ENCODE assay signal across 8 cellular contexts in the genomic region with DNA sequence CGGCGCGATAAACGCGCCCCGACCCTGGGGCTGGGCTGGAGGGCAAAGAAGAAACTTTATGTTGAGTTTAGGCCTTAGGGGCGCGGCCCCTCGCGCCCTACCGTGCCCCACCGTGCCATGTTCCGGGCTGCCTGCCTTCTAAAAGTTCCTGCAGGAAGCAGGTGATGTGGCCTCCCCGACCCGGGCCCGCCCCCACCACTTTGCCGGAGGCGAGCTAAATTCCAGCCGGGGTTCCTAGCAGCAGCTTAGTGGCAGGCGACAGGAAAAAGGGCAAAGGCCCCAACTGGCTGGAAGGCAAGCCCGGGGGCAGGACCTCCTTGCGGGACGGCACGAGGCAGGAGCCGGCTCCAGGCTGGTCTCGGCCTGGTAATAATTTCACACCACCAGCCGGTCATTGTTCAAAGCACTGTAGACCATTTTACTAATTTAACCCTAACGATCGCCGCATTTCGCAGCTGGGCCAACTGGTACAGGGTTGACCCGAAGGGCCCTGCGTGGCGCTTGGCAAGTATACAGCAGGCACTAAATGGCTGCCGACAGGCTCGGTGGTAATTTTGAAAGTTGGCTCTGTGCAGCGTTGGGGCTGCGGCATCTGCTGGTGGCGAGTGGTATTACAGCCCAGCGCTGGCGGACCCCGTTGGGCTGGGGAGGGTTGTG. TPM values are rescaled to one million over a fixed set of nuclear protein-coding genes. Genes with fewer than 3 reads are reported as not detected.
DNase-seq lines count a peak whose midpoint lies in the region; ATAC-seq and TF ChIP-seq lines count a peak whose summit lies in the region.

No MANE protein-coding gene starts in this region.

- TF ChIP-seq RAD21 in Ishikawa (IDR thresholded peaks at IDR 0.05; ENCODE audit: low read depth), result peak; percentile 82

- WGBS in psoas muscle, 3 donors, result 2% methylated on average over 42 of the region's 42 CpGs

- no peak for TF ChIP-seq POLR2A in vagina (IDR thresholded peaks at IDR 0.05)

- H3K9me3 ChIP-seq in adipocyte (ENCODE audit: control insufficient read depth, low read length), result no peaks in the 10 kb centered on the region
- no peaks in the 10 kb centered on the region for H3K9me3 ChIP-seq in right atrium auricular region
- H3K9me3 ChIP-seq in psoas muscle, result no peaks in the 10 kb centered on the region
- H3K9me3 ChIP-seq in vagina, result no peaks in the 10 kb centered on the region

- TF ChIP-seq EP300 in Ishikawa (IDR thresholded peaks at IDR 0.05; ENCODE audit: borderline replicate concordance), result no peak

- H3K27me3 ChIP-seq in adipocyte (replicated peaks; ENCODE audit: control insufficient read depth, insufficient read depth, low read length), result peaks cover 23% of the 10 kb centered on the region
- H3K27me3 ChIP-seq in right atrium auricular region, result no peaks in the 10 kb centered on the region
- H3K27me3 ChIP-seq in psoas muscle (ENCODE audit: insufficient read depth in 3 of 3, low read length in 2 of 3), result peaks cover 0 to 19% (median 10%) of the 10 kb centered on the region in 3 donors
- no peaks in the 10 kb centered on the region for H3K27me3 ChIP-seq in vagina

- no peaks in the 10 kb centered on the region for H3K36me3 ChIP-seq in adipocyte (ENCODE audit: control insufficient read depth, insufficient read depth, low read length, severe bottlenecking)
- no peaks in the 10 kb centered on the region for H3K36me3 ChIP-seq in right atrium auricular region
- H3K36me3 ChIP-seq in psoas muscle (ENCODE audit: insufficient read depth in 1 of 2, low read depth in 1 of 2), result no peaks in the 10 kb centered on the region
- no peaks in the 10 kb centered on the region for H3K36me3 ChIP-seq in vagina

- ATAC-seq in SK-N-SH treated with all-trans-retinoic acid at 6 μM for 48 hours (peak; percentile 82), psoas muscle (peak; percentile 79 to 89 (median 85))

- peak; percentile 98 to 99 for TF ChIP-seq CTCF in right atrium auricular region (IDR thresholded peaks at IDR 0.05)
- peak; percentile 95 for TF ChIP-seq CTCF in psoas muscle (IDR thresholded peaks at IDR 0.05)
- peak; percentile 94 to 98 (median 98) for TF ChIP-seq CTCF in vagina (IDR thresholded peaks at IDR 0.05)

- H3K9ac ChIP-seq in adipocyte (ENCODE audit: low read length), result no peak overlapping the region

- H3K4me1 ChIP-seq in adipocyte (ENCODE audit: control insufficient read depth, insufficient read depth, low read length) (peaks cover 29% of the 10 kb centered on the region), right atrium auricular region (peaks cover 0 to 27% of the 10 kb centered on the region in 2 donors), psoas muscle (peaks cover 4% of the 10 kb centered on the region), vagina (peaks cover 24% of the 10 kb centered on the region)

- H3K27ac ChIP-seq in right atrium auricular region, result no peak overlapping the region
- H3K27ac ChIP-seq in psoas muscle, result no peak overlapping the region
- peak overlapping the region; percentile 5 for H3K27ac ChIP-seq in vagina

- peak; percentile 63 to 90 (median 87) for DNase-seq in NCI-H1417 (lab: John Stamatoyannopoulos, UW)
- no peak for DNase-seq in NCI-H1417 treated with DMSO at 0.1 percent for 48 hours (lab: John Stamatoyannopoulos, UW)
- DNase-seq in adipocyte (ENCODE audit: low read depth), result peak; percentile 81
- peak; percentile 68 for DNase-seq in right atrium auricular region (ENCODE audit: low spot score)
- peak; percentile 66 to 76 for DNase-seq in psoas muscle
- DNase-seq in vagina (ENCODE audit: extremely low spot score in 2 of 2), result no peak

- H3K4me3 ChIP-seq in adipocyte (ENCODE audit: low read length), result peak overlapping the region; percentile 41
- peak overlapping the region; percentile 14 to 62 for H3K4me3 ChIP-seq in right atrium auricular region
- peak overlapping the region; percentile 66 for H3K4me3 ChIP-seq in psoas muscle
- peak overlapping the region; percentile 53 to 63 for H3K4me3 ChIP-seq in vagina

- intact Hi-C loops in psoas muscle (cut with DNase I), result loop anchor here (2.0 to 5.0 kb wide), 2 partner anchors 94 to 96 kb away; no protein-coding TSS in a partner anchor
- intact Hi-C loops in vagina (cut with DNase I), result loop anchor here (5.0 kb wide), 1 partner anchor 96 kb away; no protein-coding TSS in a partner anchor

TF ChIP-seq in Ishikawa, 13 proteins besides CTCF, POLR2A, EP300 and RAD21:
- TF ChIP-seq YY1 (IDR thresholded peaks at IDR 0.05; ENCODE audit: low read depth) (peak; percentile 32; the same call in 1 of the 2 replicates), TAF1 (IDR thresholded peaks at IDR 0.05; ENCODE audit: low read depth) (no peak), NFIC (IDR thresholded peaks at IDR 0.05) (peak; percentile 42), EGR1 (IDR thresholded peaks at IDR 0.05) (no peak)
TF ChIP-seq in Ishikawa: peak in this region for 2.

TF ChIP-seq in SK-N-SH treated with all-trans-retinoic acid at 6 μM for 48 hours, 23 proteins besides CTCF, POLR2A, EP300 and RAD21 (continues in another document):
- no peak for TF ChIP-seq TCF4 (CRISPR knock-in tag; IDR thresholded peaks at IDR 0.05; ENCODE audit: borderline replicate concordance)
- TF ChIP-seq ZNF8 (CRISPR knock-in tag; IDR thresholded peaks at IDR 0.05), result no peak
- no peak for TF ChIP-seq ARNTL (CRISPR knock-in tag; IDR thresholded peaks at IDR 0.05; ENCODE audit: borderline replicate concordance, low read depth)
- no peak for TF ChIP-seq OSR1 (CRISPR knock-in tag; IDR thresholded peaks at IDR 0.05)
- TF ChIP-seq TOX (CRISPR knock-in tag; IDR thresholded peaks at IDR 0.05; ENCODE audit: borderline replicate concordance), result no peak
- TF ChIP-seq CSDC2 (CRISPR knock-in tag; IDR thresholded peaks at IDR 0.05), result no peak
- no peak for TF ChIP-seq SNAI2 (CRISPR knock-in tag; IDR thresholded peaks at IDR 0.05)
- TF ChIP-seq, protein P1, sequence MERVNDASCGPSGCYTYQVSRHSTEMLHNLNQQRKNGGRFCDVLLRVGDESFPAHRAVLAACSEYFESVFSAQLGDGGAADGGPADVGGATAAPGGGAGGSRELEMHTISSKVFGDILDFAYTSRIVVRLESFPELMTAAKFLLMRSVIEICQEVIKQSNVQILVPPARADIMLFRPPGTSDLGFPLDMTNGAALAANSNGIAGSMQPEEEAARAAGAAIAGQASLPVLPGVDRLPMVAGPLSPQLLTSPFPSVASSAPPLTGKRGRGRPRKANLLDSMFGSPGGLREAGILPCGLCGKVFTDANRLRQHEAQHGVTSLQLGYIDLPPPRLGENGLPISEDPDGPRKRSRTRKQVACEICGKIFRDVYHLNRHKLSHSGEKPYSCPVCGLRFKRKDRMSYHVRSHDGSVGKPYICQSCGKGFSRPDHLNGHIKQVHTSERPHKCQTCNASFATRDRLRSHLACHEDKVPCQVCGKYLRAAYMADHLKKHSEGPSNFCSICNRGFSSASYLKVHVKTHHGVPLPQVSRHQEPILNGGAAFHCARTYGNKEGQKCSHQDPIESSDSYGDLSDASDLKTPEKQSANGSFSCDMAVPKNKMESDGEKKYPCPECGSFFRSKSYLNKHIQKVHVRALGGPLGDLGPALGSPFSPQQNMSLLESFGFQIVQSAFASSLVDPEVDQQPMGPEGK (CRISPR knock-in tag; IDR thresholded peaks at IDR 0.05; ENCODE audit: borderline replicate concordance), result no peak
- TF ChIP-seq, protein P2, sequence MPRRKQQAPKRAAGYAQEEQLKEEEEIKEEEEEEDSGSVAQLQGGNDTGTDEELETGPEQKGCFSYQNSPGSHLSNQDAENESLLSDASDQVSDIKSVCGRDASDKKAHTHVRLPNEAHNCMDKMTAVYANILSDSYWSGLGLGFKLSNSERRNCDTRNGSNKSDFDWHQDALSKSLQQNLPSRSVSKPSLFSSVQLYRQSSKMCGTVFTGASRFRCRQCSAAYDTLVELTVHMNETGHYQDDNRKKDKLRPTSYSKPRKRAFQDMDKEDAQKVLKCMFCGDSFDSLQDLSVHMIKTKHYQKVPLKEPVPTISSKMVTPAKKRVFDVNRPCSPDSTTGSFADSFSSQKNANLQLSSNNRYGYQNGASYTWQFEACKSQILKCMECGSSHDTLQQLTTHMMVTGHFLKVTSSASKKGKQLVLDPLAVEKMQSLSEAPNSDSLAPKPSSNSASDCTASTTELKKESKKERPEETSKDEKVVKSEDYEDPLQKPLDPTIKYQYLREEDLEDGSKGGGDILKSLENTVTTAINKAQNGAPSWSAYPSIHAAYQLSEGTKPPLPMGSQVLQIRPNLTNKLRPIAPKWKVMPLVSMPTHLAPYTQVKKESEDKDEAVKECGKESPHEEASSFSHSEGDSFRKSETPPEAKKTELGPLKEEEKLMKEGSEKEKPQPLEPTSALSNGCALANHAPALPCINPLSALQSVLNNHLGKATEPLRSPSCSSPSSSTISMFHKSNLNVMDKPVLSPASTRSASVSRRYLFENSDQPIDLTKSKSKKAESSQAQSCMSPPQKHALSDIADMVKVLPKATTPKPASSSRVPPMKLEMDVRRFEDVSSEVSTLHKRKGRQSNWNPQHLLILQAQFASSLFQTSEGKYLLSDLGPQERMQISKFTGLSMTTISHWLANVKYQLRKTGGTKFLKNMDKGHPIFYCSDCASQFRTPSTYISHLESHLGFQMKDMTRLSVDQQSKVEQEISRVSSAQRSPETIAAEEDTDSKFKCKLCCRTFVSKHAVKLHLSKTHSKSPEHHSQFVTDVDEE (CRISPR knock-in tag; IDR thresholded peaks at IDR 0.05), result no peak
- TF ChIP-seq ISL1 (CRISPR knock-in tag; IDR thresholded peaks at IDR 0.05), result no peak
- no peak for TF ChIP-seq GLIS3 (CRISPR knock-in tag; IDR thresholded peaks at IDR 0.05)
- TF ChIP-seq ESRRG (CRISPR knock-in tag; IDR thresholded peaks at IDR 0.05), result no peak
- no peak for TF ChIP-seq ZNF565 (CRISPR knock-in tag; conservative IDR thresholded peaks at IDR 0.05; ENCODE audit: low read depth)
- no peak for TF ChIP-seq RARB (CRISPR knock-in tag; IDR thresholded peaks at IDR 0.05)
- TF ChIP-seq, protein P3, sequence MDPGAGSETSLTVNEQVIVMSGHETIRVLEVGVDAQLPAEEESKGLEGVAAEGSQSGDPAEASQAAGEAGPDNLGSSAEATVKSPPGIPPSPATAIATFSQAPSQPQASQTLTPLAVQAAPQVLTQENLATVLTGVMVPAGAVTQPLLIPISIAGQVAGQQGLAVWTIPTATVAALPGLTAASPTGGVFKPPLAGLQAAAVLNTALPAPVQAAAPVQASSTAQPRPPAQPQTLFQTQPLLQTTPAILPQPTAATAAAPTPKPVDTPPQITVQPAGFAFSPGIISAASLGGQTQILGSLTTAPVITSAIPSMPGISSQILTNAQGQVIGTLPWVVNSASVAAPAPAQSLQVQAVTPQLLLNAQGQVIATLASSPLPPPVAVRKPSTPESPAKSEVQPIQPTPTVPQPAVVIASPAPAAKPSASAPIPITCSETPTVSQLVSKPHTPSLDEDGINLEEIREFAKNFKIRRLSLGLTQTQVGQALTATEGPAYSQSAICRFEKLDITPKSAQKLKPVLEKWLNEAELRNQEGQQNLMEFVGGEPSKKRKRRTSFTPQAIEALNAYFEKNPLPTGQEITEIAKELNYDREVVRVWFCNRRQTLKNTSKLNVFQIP (CRISPR knock-in tag; IDR thresholded peaks at IDR 0.05; ENCODE audit: borderline replicate concordance, low read depth), result no peak
- no peak for TF ChIP-seq ZNF70 (CRISPR knock-in tag; IDR thresholded peaks at IDR 0.05)

RNA-seq across cellular contexts. Expression of a gene that starts 0.9 kb away (rescaled TPM):
- 1 to 10 TPM; 4.0 to 4.4 TPM for total RNA-seq in right atrium auricular region
- 1 to 10 TPM; 2.4 to 3.9 (median 2.9) TPM for total RNA-seq in psoas muscle
- polyA plus RNA-seq in psoas muscle, result 1 to 10 TPM in 2 of 3 donors, under 1 TPM in 1; 0.49 to 1.3 (median 1.2) TPM
- 42.2 TPM for total RNA-seq in vagina

Comparison
In these comparisons a context has a peak if more than half of its experiments do, and no peak if none do; other contexts are left out.
1. DNase-seq: peak in NCI-H1417 (3 of 3), adipocyte (single experiment), right atrium auricular region (single experiment) and psoas muscle (2 of 2); none in NCI-H1417 treated with DMSO at 0.1 percent for 48 hours (single experiment) and vagina (0 of 2).
2. Peak in every context shown above with its lines, with median percentiles within 50 percentile points of each other: H3K4me3 ChIP-seq and CTCF ChIP-seq.